In genomic region chr19:18057557-18057956, GRCh38 we compare ENCODE assay signal across 8 cellular contexts. TPM values are rescaled to one million over a fixed set of nuclear protein-coding genes. Genes with fewer than 3 reads are reported as not detected.
DNase-seq lines count a peak whose midpoint lies in the region; ATAC-seq and TF ChIP-seq lines count a peak whose summit lies in the region.

No MANE protein-coding gene starts in this region.

- H3K36me3 Mint-ChIP-seq in osteocyte (ENCODE audit: unreplicated experiment): no peaks in the 10 kb centered on the region
- H3K36me3 Mint-ChIP-seq in activated CD4-positive, alpha-beta memory T cell treated with anti-CD3 and anti-CD28 coated beads, Interleukin-2, amount 10 ng/mL, durations not matched to agents 7 days and 5 days (ENCODE audit: low read depth): peaks cover 22% of the 10 kb centered on the region

- no peaks in the 10 kb centered on the region for H3K36me3 ChIP-seq in OCI-LY3 (replicated peaks; ENCODE audit: low read depth, low read length)

- no peak for TF ChIP-seq CTCF in C4-2B (conservative IDR thresholded peaks at IDR 0.05)
- TF ChIP-seq CTCF in OCI-LY3 (IDR thresholded peaks at IDR 0.05; ENCODE audit: low read depth, low read length): no peak
- no peak for TF ChIP-seq CTCF in osteocyte (IDR thresholded peaks at IDR 0.05)

- no peaks in the 10 kb centered on the region for H3K9me3 ChIP-seq in OCI-LY3 (ENCODE audit: insufficient read depth, low read length)

- H3K79me2 ChIP-seq in OCI-LY3 (ENCODE audit: low read length): no peaks in the 10 kb centered on the region

- peaks cover 22% of the 10 kb centered on the region for H3K4me1 Mint-ChIP-seq in osteocyte (ENCODE audit: unreplicated experiment)
- peaks cover 14% of the 10 kb centered on the region for H3K4me1 Mint-ChIP-seq in activated CD4-positive, alpha-beta memory T cell treated with anti-CD3 and anti-CD28 coated beads, Interleukin-2, amount 10 ng/mL, durations not matched to agents 7 days and 5 days

- no peak overlapping the region for H3K4me3 Mint-ChIP-seq in osteocyte (ENCODE audit: unreplicated experiment)
- no peak overlapping the region for H3K4me3 Mint-ChIP-seq in activated CD4-positive, alpha-beta memory T cell treated with anti-CD3 and anti-CD28 coated beads, Interleukin-2, amount 10 ng/mL, durations not matched to agents 7 days and 5 days

- peaks cover 3% of the 10 kb centered on the region for H3K27me3 Mint-ChIP-seq in osteocyte (ENCODE audit: unreplicated experiment)
- H3K27me3 Mint-ChIP-seq in activated CD4-positive, alpha-beta memory T cell treated with anti-CD3 and anti-CD28 coated beads, Interleukin-2, amount 10 ng/mL, durations not matched to agents 7 days and 5 days: no peaks in the 10 kb centered on the region

- H3K9me3 Mint-ChIP-seq in osteocyte (ENCODE audit: unreplicated experiment): no peaks in the 10 kb centered on the region
- no peaks in the 10 kb centered on the region for H3K9me3 Mint-ChIP-seq in activated CD4-positive, alpha-beta memory T cell treated with anti-CD3 and anti-CD28 coated beads, Interleukin-2, amount 10 ng/mL, durations not matched to agents 7 days and 5 days

- DNase-seq in globus pallidus (ENCODE audit: low spot score) (peak; percentile 80), osteocyte (ENCODE audit: extremely low spot score, unreplicated experiment) (no peak)
- no peak for DNase-seq in activated CD4-positive, alpha-beta memory T cell treated with anti-CD3 and anti-CD28 coated beads, Interleukin-2, amount 10 ng/mL, durations not matched to agents 7 days and 5 days

- 0 out of 2 replicates have a peak overlapping the region, but pooled peaks have one; percentile 77 for H3K4me2 ChIP-seq in OCI-LY3 (ENCODE audit: low read length)

- no peak overlapping the region for H3K9ac ChIP-seq in OCI-LY3 (ENCODE audit: low read length)

- CTCF ChIA-PET in activated CD4-positive, alpha-beta memory T cell treated with anti-CD3 and anti-CD28 coated beads, Interleukin-2, amount 10 ng/mL, durations not matched to agents 7 days and 5 days (lab: Charles Lee): interaction anchor here (0.5 to 7.7 kb wide), 6 partner anchors 8 to 120 kb away, joined by 3 to 51 read pairs (median 4); partner anchors contain the start of gene ARRDC2

- ATAC-seq in GM18519 (IDR thresholded peaks at IDR 0.05; ENCODE audit: low FRiP score, unreplicated experiment): no peak
- no peak for ATAC-seq in activated CD4-positive, CD25-positive, alpha-beta regulatory T cell treated with anti-CD3 and anti-CD28 coated beads, Interleukin-2, amount 50 U/mL, for 24 hours
- ATAC-seq in HG02759 (IDR thresholded peaks at IDR 0.05; ENCODE audit: unreplicated experiment): no peak

- H3K27ac ChIP-seq in C4-2B: peak overlapping the region; percentile 47
- H3K27ac ChIP-seq in OCI-LY3 (ENCODE audit: low read length): no peak overlapping the region

- no peak overlapping the region for H3K4me3 ChIP-seq in OCI-LY3 (ENCODE audit: low read length)

- H3K4me1 ChIP-seq in OCI-LY3 (ENCODE audit: low read length): peaks cover 10% of the 10 kb centered on the region

- H2AFZ ChIP-seq in OCI-LY3 (ENCODE audit: low read depth, low read length): no peak overlapping the region

- H3K27ac Mint-ChIP-seq in osteocyte (ENCODE audit: unreplicated experiment): peak overlapping the region; percentile 85
- no peak overlapping the region for H3K27ac Mint-ChIP-seq in activated CD4-positive, alpha-beta memory T cell treated with anti-CD3 and anti-CD28 coated beads, Interleukin-2, amount 10 ng/mL, durations not matched to agents 7 days and 5 days

- no peaks in the 10 kb centered on the region for H3K27me3 ChIP-seq in OCI-LY3 (ENCODE audit: low read depth, low read length)

- no peaks in the 10 kb centered on the region for H4K20me1 ChIP-seq in OCI-LY3 (ENCODE audit: insufficient read depth, low read length)

- POLR2A ChIA-PET in activated CD4-positive, alpha-beta memory T cell treated with anti-CD3 and anti-CD28 coated beads, Interleukin-2, amount 10 ng/mL, durations not matched to agents 7 days and 5 days (lab: Charles Lee): interaction anchor here (0.6 to 5.5 kb wide), 5 partner anchors 12 to 56 kb away, joined by 3 to 23 read pairs (median 3); partner anchors contain the start of gene ARRDC2

RNA-seq across cellular contexts. Expression of gene IL12RB1, which starts 29.2 kb away (rescaled TPM):
- total RNA-seq in osteocyte: 0.50 and 0.51 TPM in 2 replicates
- total RNA-seq in activated CD4-positive, alpha-beta memory T cell treated with anti-CD3 and anti-CD28 coated beads, Interleukin-2, amount 10 ng/mL, durations not matched to agents 7 days and 5 days: 10 to 100 TPM; 66.1 to 70.6 TPM

RNA-seq across cellular contexts. Expression of gene MAST3, which starts 40.0 kb away (rescaled TPM):
- total RNA-seq in osteocyte: 7.6 and 8.0 TPM in 2 replicates
- total RNA-seq in activated CD4-positive, alpha-beta memory T cell treated with anti-CD3 and anti-CD28 coated beads, Interleukin-2, amount 10 ng/mL, durations not matched to agents 7 days and 5 days: 10 to 100 TPM; 29.2 to 29.9 TPM

RNA-seq across cellular contexts. Expression of gene ARRDC2, which starts 49.6 kb away (rescaled TPM):
- total RNA-seq in osteocyte: 15.4 and 19.8 TPM in 2 replicates
- total RNA-seq in activated CD4-positive, alpha-beta memory T cell treated with anti-CD3 and anti-CD28 coated beads, Interleukin-2, amount 10 ng/mL, durations not matched to agents 7 days and 5 days: 10 to 100 TPM; 60.7 to 62.0 TPM

Comparison
In these comparisons a context has a peak if more than half of its experiments do, and no peak if none do; other contexts are left out.
1. RNA of gene IL12RB1, which starts 29.2 kb away (total RNA-seq): 66.1 to 70.6 TPM in activated CD4-positive, alpha-beta memory T cell treated with anti-CD3 and anti-CD28 coated beads, Interleukin-2, amount 10 ng/mL, durations not matched to agents 7 days and 5 days; 0.50 to 0.51 TPM in osteocyte; every median in the first group is over 10 times any median in the second.